8 cellular contexts compared by ENCODE assay signal in genomic region chr12:29783773-29784666, GRCh38. TPM values are rescaled to one million over a fixed set of nuclear protein-coding genes. Genes with fewer than 3 reads are reported as not detected.
A peak's percentile ranks its signal among the peaks of the same experiment; 100 is the strongest.
DNase-seq lines count a peak whose midpoint lies in the region; ATAC-seq and TF ChIP-seq lines count a peak whose summit lies in the region.

Gene TMTC1, minus strand, starts transcription at chr12:29783942. Its CDS starts 191 bp downstream, at chr12:29783751.

- no peak within 1 kb of the TSS for H3K18ac ChIP-seq in H9 (ENCODE audit: insufficient read length, low read depth, low read length)

- H2AFZ ChIP-seq in H9 (ENCODE audit: low read length) = no peak within 1 kb of the TSS

- H3K4me2 ChIP-seq in H9 (ENCODE audit: insufficient read depth, insufficient read length, low read length) = peak within 1 kb of the TSS; percentile 87

- peak within 1 kb of the TSS; percentile 39 to 51 for H3K4me3 ChIP-seq in Panc1 (ENCODE audit: low read depth in 2 of 2, low read length in 2 of 2)
- peak within 1 kb of the TSS; percentile 62 for H3K4me3 ChIP-seq in ectodermal cell (ENCODE audit: insufficient read depth, low read depth, low read length)
- H3K4me3 ChIP-seq in lung = peak within 1 kb of the TSS; percentile 72
- peak within 1 kb of the TSS; percentile 80 for H3K4me3 ChIP-seq in suprapubic skin

- no peak for TF ChIP-seq POLR2A in suprapubic skin (IDR thresholded peaks at IDR 0.05)

- H3K27me3 ChIP-seq in H9 (ENCODE audit: insufficient read depth, low read length) = no peaks in the 10 kb centered on the region
- peaks cover 28% of the 10 kb centered on the region for H3K27me3 ChIP-seq in Panc1 (ENCODE audit: control insufficient read depth, insufficient read depth, low read length)
- peaks cover 15% of the 10 kb centered on the region for H3K27me3 ChIP-seq in ectodermal cell (ENCODE audit: control insufficient read depth, insufficient read depth, low read length, poor library complexity, severe bottlenecking)
- H3K27me3 ChIP-seq in lung (ENCODE audit: control insufficient read depth, insufficient read depth) = no peaks in the 10 kb centered on the region
- peaks cover 15% of the 10 kb centered on the region for H3K27me3 ChIP-seq in suprapubic skin

- no peaks in the 10 kb centered on the region for H3K36me3 ChIP-seq in Panc1 (ENCODE audit: control insufficient read depth, insufficient read depth, low read length)
- H3K36me3 ChIP-seq in ectodermal cell (ENCODE audit: control insufficient read depth, insufficient read depth, low read length) = no peaks in the 10 kb centered on the region
- no peaks in the 10 kb centered on the region for H3K36me3 ChIP-seq in lung (ENCODE audit: control insufficient read depth in 2 of 2, insufficient read depth in 2 of 2, low read length in 2 of 2)
- no peaks in the 10 kb centered on the region for H3K36me3 ChIP-seq in suprapubic skin

- H4K8ac ChIP-seq in H9 (replicated peaks; ENCODE audit: insufficient read length, low read depth, low read length) = no peak within 1 kb of the TSS

- H3K9ac ChIP-seq in H9 (ENCODE audit: extremely low read depth, insufficient read length, low read length) = peak within 1 kb of the TSS; percentile 47

- H2BK20ac ChIP-seq in H9 (ENCODE audit: low read depth, low read length, poor library complexity, severe bottlenecking) = no peak within 1 kb of the TSS

- H4K20me1 ChIP-seq in H9 (ENCODE audit: control insufficient read depth, insufficient read depth, insufficient read length) = no peaks in the 10 kb centered on the region

- H3K14ac ChIP-seq in H9 (ENCODE audit: insufficient read depth, low read length) = peak within 1 kb of the TSS; percentile 72; the same call in 1 of the 2 replicates

- H3K9me3 ChIP-seq in H9 (ENCODE audit: control insufficient read depth, low read depth, low read length) (peaks cover 5% of the 10 kb centered on the region), Panc1 (ENCODE audit: control insufficient read depth, insufficient read depth, low read depth, low read length) (no peaks in the 10 kb centered on the region), ectodermal cell (ENCODE audit: control insufficient read depth, low read length) (peaks cover 2% of the 10 kb centered on the region), lung (ENCODE audit: control insufficient read depth in 2 of 2, insufficient read depth in 1 of 2, low read length in 1 of 2) (no peaks in the 10 kb centered on the region), suprapubic skin (no peaks in the 10 kb centered on the region)

- H3K79me1 ChIP-seq in H9 (ENCODE audit: insufficient read depth, low read depth, low read length, poor library complexity, severe bottlenecking) = no peaks in the 10 kb centered on the region

- H3K27ac ChIP-seq in H9 (ENCODE audit: insufficient read length, low read depth, low read length) (no peak within 1 kb of the TSS), Panc1 (ENCODE audit: low read length) (no peak within 1 kb of the TSS), ectodermal cell (ENCODE audit: insufficient read depth, low read depth, low read length, poor library complexity, severe bottlenecking) (no peak within 1 kb of the TSS), lung (ENCODE audit: low read depth in 1 of 2, low read length in 1 of 2) (peak within 1 kb of the TSS; percentile 22 to 74), suprapubic skin (peak within 1 kb of the TSS; percentile 88)

- peak within 1 kb of the TSS; percentile 89 to 95 for H3K4me3 Mint-ChIP-seq in H9

- in situ Hi-C loops in Caki2 (cut with HindIII; ENCODE audit: low pct_unique_long_range_greater_than_20kb, low sequenced_read_pairs) = no loop called here
- in situ Hi-C loops in Panc1 (cut with HindIII; ENCODE audit: low pct_unique_long_range_greater_than_20kb, low sequenced_read_pairs) = no loop called here

- H4K5ac ChIP-seq in H9 (ENCODE audit: insufficient read length, low read depth, low read length) = no peak within 1 kb of the TSS

- H3K4ac ChIP-seq in H9 (ENCODE audit: low read depth, low read length) = no peak within 1 kb of the TSS

- H3K27me3 Mint-ChIP-seq in H9 (ENCODE audit: low read depth) = peaks cover 21% of the 10 kb centered on the region

- H3K9me3 Mint-ChIP-seq in H9 = peaks cover 8 to 10% of the 10 kb centered on the region in 2 experiments; a peak in 4 of 5 replicates

- ATAC-seq in Panc1 (peak; percentile 89), lung (ENCODE audit: insufficient read depth, low FRiP score) (peak; percentile 43), HG03280 (IDR thresholded peaks at IDR 0.05; ENCODE audit: unreplicated experiment) (no peak)

- BruUV-seq in Panc1 (replicated peaks; lab: Mats Ljungman, UMichigan) = no TSS peak

- peaks cover 6 to 19% (median 12%) of the 10 kb centered on the region in 3 experiments for H3K36me3 Mint-ChIP-seq in H9 (ENCODE audit: insufficient read depth in 1 of 3, low read depth in 3 of 3)

- no CpG with 5 or more reads among the region's 87 CpGs for WGBS in H9 (ENCODE audit: extremely low coverage, insufficient read length, low lambda C conversion rate)
- WGBS in ectodermal cell, 2 experiments = 0% methylated on average over 87 of the region's 87 CpGs
- 1% methylated on average over 58 to 87 of the region's 87 CpGs for WGBS in lung, 2 donors
- 2% methylated on average over 21 of the region's 87 CpGs for WGBS in suprapubic skin

- no peak within 1 kb of the TSS for H4K91ac ChIP-seq in H9 (ENCODE audit: insufficient read length, low read depth, low read length)

- CTCF ChIA-PET in Panc1 (lab: Charles Lee) = no interaction called here

- no peaks in the 10 kb centered on the region; the same call in 1 of the 2 replicates for H3K4me1 ChIP-seq in H9 (ENCODE audit: insufficient read depth, low read length)
- H3K4me1 ChIP-seq in Panc1 (ENCODE audit: control insufficient read depth, insufficient read depth, low read length) = no peaks in the 10 kb centered on the region
- no peaks in the 10 kb centered on the region for H3K4me1 ChIP-seq in ectodermal cell (ENCODE audit: control insufficient read depth, insufficient read depth, low read length)
- peaks cover 0 to 12% of the 10 kb centered on the region in 2 donors for H3K4me1 ChIP-seq in lung (ENCODE audit: control insufficient read depth in 2 of 2, insufficient read depth in 2 of 2, low read length in 2 of 2)
- peaks cover 33% of the 10 kb centered on the region for H3K4me1 ChIP-seq in suprapubic skin

- TF ChIP-seq CTCF in H9 (conservative IDR thresholded peaks at IDR 0.05) (no peak), Panc1 (IDR thresholded peaks at IDR 0.05) (no peak), lung (IDR thresholded peaks at IDR 0.05; ENCODE audit: control extremely low read depth, extremely low read depth) (no peak), suprapubic skin (IDR thresholded peaks at IDR 0.05) (no peak)

- H3K27ac Mint-ChIP-seq in H9 = no peak within 1 kb of the TSS; a peak in 1 of 7 replicates

- H2BK120ac ChIP-seq in H9 (ENCODE audit: low read depth, low read length, poor library complexity, severe bottlenecking) = no peak within 1 kb of the TSS

- peak; percentile 55 for DNase-seq in Caki2 (ENCODE audit: low read depth)
- peak; percentile 88 for DNase-seq in H9
- DNase-seq in Panc1 (ENCODE audit: low read depth, low spot score) = no peak
- peak; percentile 41 for DNase-seq in lung (ENCODE audit: low spot score)
- DNase-seq in suprapubic skin (ENCODE audit: low spot score in 2 of 2) = peak; percentile 81 to 85
- no peak for DNase-seq in T-helper 9 cell

- H2BK5ac ChIP-seq in H9 (ENCODE audit: insufficient read length, low read length) = no peak within 1 kb of the TSS

- no peak within 1 kb of the TSS for H3K56ac ChIP-seq in H9 (ENCODE audit: insufficient read length, low read depth, low read length)

- H2AK5ac ChIP-seq in H9 (ENCODE audit: insufficient read length, low read length) = no peak within 1 kb of the TSS

- POLR2A ChIA-PET in Panc1 (lab: Charles Lee) = no interaction called here

- no peak within 1 kb of the TSS for H3K23ac ChIP-seq in H9 (ENCODE audit: insufficient read length, low read depth, low read length)

- no peak within 1 kb of the TSS for H2BK12ac ChIP-seq in H9 (ENCODE audit: insufficient read length, low read depth, low read length)

- H3T11ph ChIP-seq in H9 (ENCODE audit: low read length) = no peak within 1 kb of the TSS

- H3K79me2 ChIP-seq in H9 (ENCODE audit: insufficient read depth, low read length) = peaks cover 5% of the 10 kb centered on the region; the same call in 1 of the 2 replicates

- no peak for TF ChIP-seq EP300 in suprapubic skin (IDR thresholded peaks at IDR 0.05)

- H3K23me2 ChIP-seq in H9 (ENCODE audit: insufficient read length, low read depth, low read length, poor library complexity, severe bottlenecking) = peaks cover 10% of the 10 kb centered on the region

- intact Hi-C loops in Panc1 (cut with micrococcal nuclease; ENCODE audit: unreplicated experiment) = no loop called here

- no peak within 1 kb of the TSS for H2BK15ac ChIP-seq in H9 (ENCODE audit: low read depth, low read length)

- H3K4me1 Mint-ChIP-seq in H9 = peaks cover 26 to 32% of the 10 kb centered on the region in 2 experiments

RNA-seq across cellular contexts. Expression of gene TMTC1, which starts in this region (rescaled TPM):
- 3.2 TPM in 2 replicates for total RNA-seq in Caki2 (2014; rRNA removed; shearing (Covaris generic); ENCODE audit: low replicate concordance)
- total RNA-seq in H9 (2021) = 16.1 TPM in 2 replicates
- total RNA-seq in Panc1 (2021; ENCODE audit: unreplicated experiment) = 0.28 TPM
- polyA plus RNA-seq in Panc1 (2012; ENCODE audit: insufficient read length) = not detected
- 11.2 TPM for polyA plus RNA-seq in ectodermal cell (2013, experiment 1 of 4)
- polyA plus RNA-seq in ectodermal cell (2013, experiment 2 of 4) = 12.9 TPM
- polyA plus RNA-seq in ectodermal cell (2013, experiment 3 of 4) = 10.1 TPM
- polyA plus RNA-seq in ectodermal cell (2013, experiment 4 of 4) = 10.1 TPM
- total RNA-seq in lung = 10 to 100 TPM in 1 of 2 donors, 1 to 10 TPM in 1; 4.0 to 33.6 TPM
- 1 to 10 TPM; 3.0 to 8.1 TPM for polyA plus RNA-seq in lung
- 10 to 100 TPM; 11.0 to 25.8 (median 19.5) TPM for total RNA-seq in suprapubic skin

Comparison
In these comparisons a context has a peak if more than half of its experiments do, and no peak if none do; other contexts are left out.
1. Peak in ATAC-seq and H3K4me3 ChIP-seq in Panc1; RNA of the gene not detected or under 1 TPM.
2. DNase-seq: peak in Caki2 (single experiment), H9 (single experiment), lung (single experiment) and suprapubic skin (2 of 2); none in Panc1 (single experiment) and T-helper 9 cell (single experiment).
3. H3K27ac ChIP-seq: peak in lung (2 of 2) and suprapubic skin (single experiment); none in H9 (single experiment), Panc1 (single experiment) and ectodermal cell (single experiment).
4. Peak in every context shown above with its lines, with median percentiles within 50 percentile points of each other: H3K4me3 ChIP-seq.